Comparison of ENCODE assay signal across 9 cellular contexts in genomic region chr2:12694990-12695774, GRCh38. TPM values are rescaled to one million over a fixed set of nuclear protein-coding genes. Genes with fewer than 3 reads are reported as not detected.
DNase-seq lines count a peak whose midpoint lies in the region; ATAC-seq and TF ChIP-seq lines count a peak whose summit lies in the region.
"Had no signal": no experiment of that assay in that cellular context is flagged by ENCODE, and none has a peak within 500 bp of the region (broad histone marks: within the 10 kb centered on the region; RNA-seq: fewer than 3 reads in every experiment).

No MANE protein-coding gene starts in this region.

- peak; percentile 92 for ATAC-seq in GM19372 (IDR thresholded peaks at IDR 0.05; ENCODE audit: low read depth, unreplicated experiment)
- ATAC-seq in HG03025 (IDR thresholded peaks at IDR 0.05; ENCODE audit: low FRiP score, unreplicated experiment) = peak; percentile 69
- ATAC-seq in upper lobe of right lung = peak; percentile 45

- no peaks in the 10 kb centered on the region for H3K27me3 ChIP-seq in upper lobe of right lung

- no peak overlapping the region for H3K4me3 ChIP-seq in upper lobe of right lung
- H3K4me3 ChIP-seq: PC-9 had no signal

- no peak for TF ChIP-seq CTCF in upper lobe of right lung (IDR thresholded peaks at IDR 0.05)

- no peaks in the 10 kb centered on the region for H3K9me3 ChIP-seq in upper lobe of right lung

- DNase-seq in NOMO-1 (lab: John Stamatoyannopoulos, UW; ENCODE audit: unreplicated experiment in 2 of 2) (peak; percentile 26 to 93), upper lobe of right lung (no peak), activated gamma-delta T cell treated with Interleukin-2 at 50 U/mL for 16 hours (no peak), ACHN (no peak)
- no peak for DNase-seq in activated CD4-positive, alpha-beta T cell treated with anti-CD3 and anti-CD28 coated beads, Interleukin-2, amount 50 U/mL, for 48 hours
- DNase-seq: T1000 had no signal

- H3K27ac ChIP-seq in upper lobe of right lung = no peak overlapping the region
- H3K27ac ChIP-seq: PC-9 had no signal

- H3K36me3 ChIP-seq in upper lobe of right lung = no peaks in the 10 kb centered on the region

- in situ Hi-C loops in ACHN (cut with HindIII; ENCODE audit: low pct_ligation_motif_present, low pct_unique_long_range_greater_than_20kb, low sequenced_read_pairs) = no loop called here

- H3K4me1 ChIP-seq in upper lobe of right lung = no peaks in the 10 kb centered on the region

- intact Hi-C loops in upper lobe of right lung (cut with DNase I) = no loop called here

RNA-seq across cellular contexts. Expression of gene TRIB2, which starts 21.6 kb away (rescaled TPM):
- total RNA-seq in upper lobe of right lung = 50.7 TPM

Comparison
In these comparisons a context has a peak if more than half of its experiments do, and no peak if none do; other contexts are left out.
1. DNase-seq: peak in NOMO-1 (2 of 2); none in upper lobe of right lung (single experiment), activated gamma-delta T cell treated with Interleukin-2 at 50 U/mL for 16 hours (single experiment), ACHN (single experiment) and activated CD4-positive, alpha-beta T cell treated with anti-CD3 and anti-CD28 coated beads, Interleukin-2, amount 50 U/mL, for 48 hours (0 of 2).
2. Peak in every context shown above with its lines, with median percentiles within 50 percentile points of each other: ATAC-seq.